ENCODE assay signal across 3 cellular contexts in genomic region chr5:6363454-6364011, GRCh38.
A peak's percentile ranks its signal among the peaks of the same experiment; 100 is the strongest.
TF ChIP-seq lines count a peak whose summit lies in the region.

No MANE protein-coding gene starts in this region.

TF ChIP-seq in A549, 52 proteins besides CTCF, POLR2A, EP300 and RAD21:
- peak; percentile 45 for TF ChIP-seq MAFK (IDR thresholded peaks at IDR 0.05; ENCODE audit: partially characterized antibody)

TF ChIP-seq in HEK293, 187 proteins besides CTCF, POLR2A, EP300 and RAD21:
- peak; percentile 91 for TF ChIP-seq ZNF184 (tag by site-specific recombination; IDR thresholded peaks at IDR 0.05)
- TF ChIP-seq SCRT2 (tag by site-specific recombination; IDR thresholded peaks at IDR 0.05) = 0 out of 2 replicates have a peak, but pooled peaks have one; percentile 39

TF ChIP-seq in K562, 482 proteins besides CTCF, POLR2A, EP300 and RAD21:
- TF ChIP-seq C11orf30 (IDR thresholded peaks at IDR 0.05; ENCODE audit: low read depth) (0 out of 2 replicates have a peak, but pooled peaks have one; percentile 14), ZNF316 (IDR thresholded peaks at IDR 0.05) (peak; percentile 71), AFF1 (IDR thresholded peaks at IDR 0.05; ENCODE audit: low read depth in 1 of 2, partially characterized antibody in 2 of 2) (peak in 1 of 2 experiments; percentile 91)
